ENCODE assay signal across 29 cellular contexts in genomic region chr12:29693962-29694361, GRCh38.
"Had no signal": no experiment of that assay in that cellular context is flagged by ENCODE, and none has a peak within 500 bp of the region (broad histone marks: within the 10 kb centered on the region; RNA-seq: fewer than 3 reads in every experiment).

No MANE protein-coding gene starts in this region.

- H3K27ac ChIP-seq: adrenal gland, WERI-Rb-1 had no signal

- H3K36me3 ChIP-seq: adrenal gland, WERI-Rb-1 had no signal

- H3K9me3 ChIP-seq: adrenal gland had no signal

- H3K4me1 ChIP-seq: adrenal gland had no signal

- H3K4me3 ChIP-seq: adrenal gland had no signal

- H3K27me3 ChIP-seq: adrenal gland had no signal

- ATAC-seq: activated CD4-positive, alpha-beta T cell treated with anti-CD3 and anti-CD28 coated beads for 36 hours; activated CD8-positive, alpha-beta T cell treated with anti-CD3 and anti-CD28 coated beads, Interleukin-2, amount 10 ng/mL, durations not matched to agents 7 days and 5 days; Panc1; T-cell had no signal

- DNase-seq: activated CD4-positive, alpha-beta T cell treated with anti-CD3 and anti-CD28 coated beads for 36 hours; activated CD4-positive, alpha-beta T cell treated with anti-CD3 and anti-CD28 coated beads, Interleukin-2, amount 50 U/mL, for 4 hours; activated CD8-positive, alpha-beta memory T cell treated with anti-CD3 and anti-CD28 coated beads, Interleukin-2, amount 50 U/mL, for 48 hours; activated CD8-positive, alpha-beta T cell treated with anti-CD3 and anti-CD28 coated beads, Interleukin-2, amount 10 ng/mL, durations not matched to agents 7 days and 5 days; activated naive CD4-positive, alpha-beta T cell treated with anti-CD3 and anti-CD28 coated beads, Interleukin-2, amount 50 U/mL, for 16 hours; activated naive CD8-positive, alpha-beta T cell treated with anti-CD3 and anti-CD28 coated beads, Interleukin-2, amount 10 ng/mL, durations not matched to agents 7 days and 5 days; activated T-cell treated with anti-CD3 and anti-CD28 coated beads, Interleukin-2, amount 50 U/mL, for 1 hour; adrenal gland; anterior cingulate cortex; IMR-90; Kasumi-1; KBM-7; NCI-H1092; NCI-H1417; NCI-H1694; NCI-H2029; NCI-H2107; NCI-H2171 treated with DMSO at 0.1 percent for 48 hours; NCI-H226; NCI-H69; NK-92 treated with Interleukin-12 subunit alpha and Interleukin-12 subunit beta, amount 100 ng/mL, for 24 hours; OCI-M1; RPMI8226; SHP77; T-cell; T-helper 2 cell; T1000; WERI-Rb-1 had no signal
